1 cellular context compared by ENCODE assay signal in genomic region chr17:58570758-58571157, GRCh38.
TF ChIP-seq lines count a peak whose summit lies in the region.

No MANE protein-coding gene starts in this region.

TF ChIP-seq in H1, 55 proteins besides CTCF, POLR2A, EP300 and RAD21:
- TF ChIP-seq POU5F1 (IDR thresholded peaks at IDR 0.05; ENCODE audit: low read depth, low read length): no peak
- TF ChIP-seq HDAC6 (IDR thresholded peaks at IDR 0.05; ENCODE audit: low read depth, low read length): no peak
TF ChIP-seq in H1: peak in this region for 0.
